ENCODE assay signal across 1 cellular context in genomic region chr20:32483351-32484220, GRCh38.
A peak's percentile ranks its signal among the peaks of the same experiment; 100 is the strongest.
TF ChIP-seq lines count a peak whose summit lies in the region.

No MANE protein-coding gene starts in this region.

TF ChIP-seq in HepG2, 621 proteins besides CTCF, POLR2A, EP300 and RAD21 (continued from another document and continues in another):
- TF ChIP-seq PCBP2 (optimal IDR thresholded peaks at IDR 0.05; ENCODE audit: low read depth, low read length, poor library complexity, severe bottlenecking) (peak; percentile 84), ZFX (CRISPR knock-in tag; IDR thresholded peaks at IDR 0.05; ENCODE audit: low read depth) (peak; percentile 44; the same call in 1 of the 2 replicates), ZNF10 (CRISPR knock-in tag; IDR thresholded peaks at IDR 0.05; ENCODE audit: borderline replicate concordance, low read depth) (no peak), ZBTB40 (IDR thresholded peaks at IDR 0.05) (no peak), ZBTB40 (CRISPR knock-in tag; IDR thresholded peaks at IDR 0.05) (peak; percentile 61; the same call in 1 of the 2 replicates), MED8 (CRISPR knock-in tag; IDR thresholded peaks at IDR 0.05; ENCODE audit: insufficient replicate concordance) (peak; percentile 45), ZNF776 (CRISPR knock-in tag; IDR thresholded peaks at IDR 0.05) (peak; percentile 64; the same call in 1 of the 2 replicates), ZNF766 (CRISPR knock-in tag; IDR thresholded peaks at IDR 0.05; ENCODE audit: borderline replicate concordance) (no peak), RBM22 (optimal IDR thresholded peaks at IDR 0.05; ENCODE audit: low read length) (peak; percentile 33), MZF1 (CRISPR knock-in tag; IDR thresholded peaks at IDR 0.05; ENCODE audit: borderline replicate concordance) (0 out of 2 replicates have a peak, but pooled peaks have one; percentile 40), FOXC1 (CRISPR knock-in tag; IDR thresholded peaks at IDR 0.05; ENCODE audit: borderline replicate concordance) (no peak; the same call in 1 of the 2 replicates), ZFP91 (CRISPR knock-in tag; IDR thresholded peaks at IDR 0.05; ENCODE audit: borderline replicate concordance) (peak; percentile 98), LRRFIP1 (CRISPR knock-in tag; conservative IDR thresholded peaks at IDR 0.05) (no peak), ZBTB44 (CRISPR knock-in tag; IDR thresholded peaks at IDR 0.05) (peak; percentile 38; the same call in 1 of the 2 replicates), STAG1 (CRISPR knock-in tag; IDR thresholded peaks at IDR 0.05) (peak; percentile 18; the same call in 1 of the 2 replicates), THAP7 (CRISPR knock-in tag; IDR thresholded peaks at IDR 0.05) (no peak), ZNF572 (CRISPR knock-in tag; IDR thresholded peaks at IDR 0.05) (no peak), ZBTB37 (CRISPR knock-in tag; IDR thresholded peaks at IDR 0.05) (peak; percentile 74), SNAPC2 (CRISPR knock-in tag; IDR thresholded peaks at IDR 0.05) (no peak), ZNF672 (CRISPR knock-in tag; IDR thresholded peaks at IDR 0.05) (0 out of 2 replicates have a peak, but pooled peaks have one; percentile 35), PTBP1 (IDR thresholded peaks at IDR 0.05; ENCODE audit: low read depth, low read length, poor library complexity, severe bottlenecking) (peak; percentile 26), ZNF670 (CRISPR knock-in tag; IDR thresholded peaks at IDR 0.05; ENCODE audit: borderline replicate concordance) (no peak; the same call in 1 of the 2 replicates), ATF1 (CRISPR knock-in tag; IDR thresholded peaks at IDR 0.05) (no peak), ETS1 (CRISPR knock-in tag; IDR thresholded peaks at IDR 0.05) (no peak), ZBTB10 (CRISPR knock-in tag; IDR thresholded peaks at IDR 0.05; ENCODE audit: borderline replicate concordance) (peak; percentile 87; the same call in 1 of the 2 replicates), ZC3H4 (CRISPR knock-in tag; IDR thresholded peaks at IDR 0.05; ENCODE audit: borderline replicate concordance) (peak; percentile 76; the same call in 1 of the 2 replicates), NR0B2 (CRISPR knock-in tag; IDR thresholded peaks at IDR 0.05) (peak; percentile 62; the same call in 1 of the 2 replicates), ZNF383 (CRISPR knock-in tag; IDR thresholded peaks at IDR 0.05; ENCODE audit: borderline replicate concordance) (no peak), MIXL1 (CRISPR knock-in tag; IDR thresholded peaks at IDR 0.05) (no peak), ZNF205 (CRISPR knock-in tag; IDR thresholded peaks at IDR 0.05) (peak; percentile 70; the same call in 1 of the 2 replicates), ISX (CRISPR knock-in tag; conservative IDR thresholded peaks at IDR 0.05) (0 out of 2 replicates have a peak, but pooled peaks have one; percentile 66), PAX8 (CRISPR knock-in tag; IDR thresholded peaks at IDR 0.05; ENCODE audit: borderline replicate concordance) (no peak), ZNF775 (CRISPR knock-in tag; IDR thresholded peaks at IDR 0.05; ENCODE audit: borderline replicate concordance) (no peak), ZNF253 (CRISPR knock-in tag; IDR thresholded peaks at IDR 0.05; ENCODE audit: borderline replicate concordance) (peak; percentile 88; the same call in 1 of the 2 replicates), FLYWCH1 (CRISPR knock-in tag; IDR thresholded peaks at IDR 0.05) (no peak)
